Comparison of ENCODE assay signal across 1 cellular context in the genomic region with DNA sequence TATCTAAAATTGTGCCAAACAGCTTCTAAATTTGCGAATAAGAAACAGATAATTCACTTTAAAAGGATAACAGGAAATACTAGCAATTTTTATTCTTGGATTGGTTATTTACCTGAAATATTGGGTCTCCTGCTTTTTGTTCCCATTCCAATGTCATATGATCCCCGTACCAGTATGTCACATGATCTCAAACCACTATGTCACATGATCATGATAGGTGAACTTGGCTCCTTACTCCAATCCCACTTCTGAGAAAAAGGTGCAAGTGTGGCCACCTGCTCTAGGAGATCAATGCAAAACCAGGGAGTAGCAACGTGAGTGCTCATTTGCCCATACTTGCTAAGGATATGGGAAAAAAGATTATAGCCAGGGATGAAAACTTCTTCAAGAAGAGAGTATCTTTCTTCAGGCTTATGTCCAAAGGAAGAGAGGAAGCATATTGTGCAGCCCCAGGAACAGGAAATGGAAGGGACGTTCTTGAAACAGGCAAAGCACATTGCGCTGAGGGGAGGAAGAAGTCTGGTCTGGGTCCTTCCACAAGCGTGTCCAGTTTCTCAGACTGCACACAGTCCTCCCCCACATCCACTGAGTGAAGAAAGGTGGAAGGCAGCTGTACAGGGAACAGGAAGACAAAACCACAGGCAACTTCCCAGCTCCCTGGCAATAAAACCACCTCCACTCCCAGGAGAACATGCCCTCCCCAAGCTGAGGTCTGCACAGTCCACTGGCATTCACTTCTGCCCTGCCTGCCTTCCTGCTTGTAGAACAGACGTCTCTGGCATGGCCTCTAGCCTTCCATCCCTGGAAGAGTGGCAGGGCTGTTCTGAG.
TF ChIP-seq lines count a peak whose summit lies in the region.

A gene with protein sequence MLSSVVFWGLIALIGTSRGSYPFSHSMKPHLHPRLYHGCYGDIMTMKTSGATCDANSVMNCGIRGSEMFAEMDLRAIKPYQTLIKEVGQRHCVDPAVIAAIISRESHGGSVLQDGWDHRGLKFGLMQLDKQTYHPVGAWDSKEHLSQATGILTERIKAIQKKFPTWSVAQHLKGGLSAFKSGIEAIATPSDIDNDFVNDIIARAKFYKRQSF (minus strand): TSS at position 176 of the 828 bp plus-strand sequence. CDS start 1,406 bp downstream, outside the sequence.

TF ChIP-seq in K562, 482 proteins besides CTCF, POLR2A, EP300 and RAD21 (continued from another document):
- TF ChIP-seq RB1 (IDR thresholded peaks at IDR 0.05; ENCODE audit: low read depth) (no peak), HIVEP1 (CRISPR knock-in tag; IDR thresholded peaks at IDR 0.05) (no peak), TAF15 (IDR thresholded peaks at IDR 0.05; ENCODE audit: low read depth, low read length) (no peak)
